13 cellular contexts compared by ENCODE assay signal in genomic region chr6:105330364-105330763, GRCh38.
"Had no signal": no experiment of that assay in that cellular context is flagged by ENCODE, and none has a peak within 500 bp of the region (broad histone marks: within the 10 kb centered on the region; RNA-seq: fewer than 3 reads in every experiment).

No MANE protein-coding gene starts in this region.

- DNase-seq: foreskin melanocyte; immature natural killer cell; left colon; mammary epithelial cell; stimulated activated CD4-positive, alpha-beta T cell treated with anti-CD3 and anti-CD28 coated beads, Interleukin-2, amount 100 ng/mL, for 48 hours; stimulated activated naive CD8-positive, alpha-beta T cell treated with anti-CD3 and anti-CD28 coated beads, Interleukin-15, Interleukin-2, amounts not matched to agents 100 U/mL and 50 U/mL, for 24 hours; thyroid gland; upper lobe of left lung; uterus had no signal

- H3K27me3 ChIP-seq: suprapubic skin, thyroid gland, upper lobe of left lung, uterus had no signal

- H3K27ac ChIP-seq: parathyroid adenoma, suprapubic skin, thyroid gland, upper lobe of left lung, uterus had no signal

- H3K4me3 ChIP-seq: smooth muscle cell, suprapubic skin, thyroid gland, upper lobe of left lung, uterus had no signal

- H3K9me3 Mint-ChIP-seq: immature natural killer cell; natural killer cell treated with Interleukin-12 subunit alpha and Interleukin-12 subunit beta and Interleukin-15 and Interleukin-18, amount 100 ng/mL, for 72 hours had no signal

- H3K4me1 ChIP-seq: uterus had no signal

- ATAC-seq: left colon; natural killer cell treated with Interleukin-12 subunit alpha and Interleukin-12 subunit beta and Interleukin-15 and Interleukin-18, amount 100 ng/mL, for 72 hours; stimulated activated naive CD8-positive, alpha-beta T cell treated with anti-CD3 and anti-CD28 coated beads, Interleukin-15, Interleukin-2, amounts not matched to agents 100 U/mL and 50 U/mL, for 24 hours had no signal

- H3K27ac Mint-ChIP-seq: natural killer cell treated with Interleukin-12 subunit alpha and Interleukin-12 subunit beta and Interleukin-15 and Interleukin-18, amount 100 ng/mL, for 72 hours had no signal

- H3K9ac ChIP-seq: parathyroid adenoma had no signal

- H3K4me3 Mint-ChIP-seq: immature natural killer cell; natural killer cell treated with Interleukin-12 subunit alpha and Interleukin-12 subunit beta and Interleukin-15 and Interleukin-18, amount 100 ng/mL, for 72 hours had no signal

- H3K4me2 ChIP-seq: smooth muscle cell had no signal

- H3K79me2 ChIP-seq: parathyroid adenoma had no signal

- H3K36me3 ChIP-seq: thyroid gland, uterus had no signal

- H3K9me3 ChIP-seq: suprapubic skin, thyroid gland, upper lobe of left lung, uterus had no signal

- H2AFZ ChIP-seq: parathyroid adenoma had no signal

- H3K27me3 Mint-ChIP-seq: natural killer cell treated with Interleukin-12 subunit alpha and Interleukin-12 subunit beta and Interleukin-15 and Interleukin-18, amount 100 ng/mL, for 72 hours had no signal
